ENCODE assay signal across 23 cellular contexts in the genomic region with DNA sequence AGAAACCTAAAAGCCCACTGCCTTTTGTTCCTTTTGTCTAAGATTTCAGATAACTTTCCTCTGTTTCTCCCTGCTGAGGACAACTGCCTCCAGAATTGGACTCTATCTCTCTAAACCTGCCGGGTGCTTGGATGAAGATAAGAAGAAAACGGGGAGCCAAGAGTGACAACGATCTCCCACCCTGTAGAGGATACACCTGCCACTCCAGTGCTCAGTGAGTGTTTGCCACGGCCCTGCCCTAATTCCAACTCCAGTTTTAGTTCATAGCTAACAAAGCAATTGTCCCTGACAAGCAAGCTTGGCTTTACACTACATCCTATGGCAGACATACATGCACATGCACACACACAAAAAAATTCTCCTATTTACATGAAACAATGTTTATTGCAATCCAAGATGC.
"Had no signal": no experiment of that assay in that cellular context is flagged by ENCODE, and none has a peak within 500 bp of the region (broad histone marks: within the 10 kb centered on the region; RNA-seq: fewer than 3 reads in every experiment).

No MANE protein-coding gene starts in this region.

- H3K36me3 Mint-ChIP-seq: activated naive CD4-positive, alpha-beta T cell treated with anti-CD3 and anti-CD28 coated beads, Interleukin-2, amount 50 U/mL, for 24 hours had no signal

- H3K27ac Mint-ChIP-seq: activated CD4-positive, alpha-beta T cell treated with anti-CD3 and anti-CD28 coated beads for 36 hours; activated CD8-positive, alpha-beta T cell treated with anti-CD3 and anti-CD28 coated beads, Interleukin-2, amount 10 ng/mL, durations not matched to agents 7 days and 5 days; activated naive CD4-positive, alpha-beta T cell treated with anti-CD3 and anti-CD28 coated beads, Interleukin-2, amount 50 U/mL, for 24 hours; activated T-cell treated with anti-CD3 and anti-CD28 coated beads, Interleukin-2, amount 50 U/mL, for 24 hours; activated T-helper 1 cell treated with anti-CD3 and anti-CD28 coated beads, Interleukin-12 subunit alpha, Interleukin-12 subunit beta, Interleukin-2, Interleukin-4 antibody, amounts not matched to agents 30 ng/mL and 10 ng/mL and 1 ng/mL, durations not matched to agents 14 hours and 24 hours and 36 hours had no signal

- DNase-seq: activated CD4-positive, alpha-beta T cell treated with anti-CD3 and anti-CD28 coated beads for 36 hours; activated CD8-positive, alpha-beta memory T cell treated with anti-CD3 and anti-CD28 coated beads, Interleukin-2, amount 50 U/mL, for 48 hours; activated CD8-positive, alpha-beta T cell treated with anti-CD3 and anti-CD28 coated beads, Interleukin-2, amount 10 ng/mL, durations not matched to agents 7 days and 5 days; activated effector memory CD4-positive, alpha-beta T cell treated with Interleukin-2 at 50 U/mL for 16 hours; activated naive CD4-positive, alpha-beta T cell; activated T-cell treated with anti-CD3 and anti-CD28 coated beads, Interleukin-2, amount 50 U/mL, for 24 hours; aorta; caudate nucleus; KG1; NCI-H1048; NCI-H2029; NCI-H2107; NCI-H510A treated with DMSO at 0.1 percent for 48 hours; NCI-H69; NK-92 treated with Interleukin-12 subunit alpha and Interleukin-12 subunit beta, amount 100 ng/mL, for 24 hours; RPMI8226; SK-N-SH; T-helper 1 cell; WERI-Rb-1 had no signal

- H3K4me1 Mint-ChIP-seq: activated CD4-positive, alpha-beta T cell treated with anti-CD3 and anti-CD28 coated beads for 36 hours; activated naive CD4-positive, alpha-beta T cell treated with anti-CD3 and anti-CD28 coated beads, Interleukin-2, amount 50 U/mL, for 24 hours had no signal

- H3K9me3 Mint-ChIP-seq: activated naive CD4-positive, alpha-beta T cell treated with anti-CD3 and anti-CD28 coated beads, Interleukin-2, amount 50 U/mL, for 24 hours; activated T-cell treated with anti-CD3 and anti-CD28 coated beads, Interleukin-2, amount 50 U/mL, for 24 hours; activated T-helper 1 cell treated with anti-CD3 and anti-CD28 coated beads, Interleukin-12 subunit alpha, Interleukin-12 subunit beta, Interleukin-2, Interleukin-4 antibody, amounts not matched to agents 30 ng/mL and 10 ng/mL and 1 ng/mL, durations not matched to agents 14 hours and 24 hours and 36 hours had no signal

- ATAC-seq: activated CD4-positive, alpha-beta T cell treated with anti-CD3 and anti-CD28 coated beads for 36 hours; activated CD8-positive, alpha-beta T cell treated with anti-CD3 and anti-CD28 coated beads, Interleukin-2, amount 10 ng/mL, durations not matched to agents 7 days and 5 days; Panc1; Right ventricle myocardium inferior had no signal

- H3K4me3 Mint-ChIP-seq: activated CD4-positive, alpha-beta T cell treated with anti-CD3 and anti-CD28 coated beads for 36 hours; activated CD8-positive, alpha-beta T cell treated with anti-CD3 and anti-CD28 coated beads, Interleukin-2, amount 10 ng/mL, durations not matched to agents 7 days and 5 days; activated naive CD4-positive, alpha-beta T cell treated with anti-CD3 and anti-CD28 coated beads, Interleukin-2, amount 50 U/mL, for 24 hours; activated T-cell treated with anti-CD3 and anti-CD28 coated beads, Interleukin-2, amount 50 U/mL, for 24 hours; activated T-helper 1 cell treated with anti-CD3 and anti-CD28 coated beads, Interleukin-12 subunit alpha, Interleukin-12 subunit beta, Interleukin-2, Interleukin-4 antibody, amounts not matched to agents 30 ng/mL and 10 ng/mL and 1 ng/mL, durations not matched to agents 14 hours and 24 hours and 36 hours had no signal
